Comparison of ENCODE assay signal across 13 cellular contexts in the genomic region with DNA sequence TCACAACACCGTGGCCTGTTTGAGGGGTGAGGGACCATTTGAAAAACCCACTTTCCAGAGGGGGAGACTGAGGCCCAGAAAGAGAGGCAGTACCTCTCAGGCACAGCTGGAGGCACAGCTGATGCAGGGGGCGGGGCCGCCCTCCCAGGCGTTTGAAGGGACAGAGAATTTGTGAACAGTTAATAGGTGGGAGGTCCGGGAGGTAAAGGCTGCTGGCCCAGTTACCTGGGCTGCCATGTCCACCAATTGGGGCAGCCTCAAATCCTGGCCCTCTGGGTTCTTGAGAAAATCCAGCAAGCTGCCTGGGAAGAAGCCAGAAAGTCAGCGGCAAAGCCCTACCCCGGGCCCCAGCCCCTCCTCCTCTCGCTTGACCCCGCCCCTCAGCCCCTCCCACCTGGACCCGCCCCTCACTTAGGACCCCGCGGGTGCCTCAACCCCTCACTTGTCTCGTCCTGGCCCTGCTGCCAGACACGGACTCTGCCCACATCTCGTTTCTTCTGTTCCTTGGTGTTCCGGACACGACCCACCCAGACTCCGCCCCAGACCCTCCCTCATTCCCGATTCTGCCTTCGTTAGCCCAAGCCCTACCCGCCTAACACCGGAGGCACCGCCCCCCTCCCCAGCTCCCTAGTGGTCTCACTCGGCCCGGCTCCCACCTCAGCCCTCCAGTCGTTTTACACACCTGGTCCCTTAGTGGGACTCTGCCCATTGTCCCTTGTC. TPM values are rescaled to one million over a fixed set of nuclear protein-coding genes. Genes with fewer than 3 reads are reported as not detected.
DNase-seq lines count a peak whose midpoint lies in the region; TF ChIP-seq lines count a peak whose summit lies in the region.
"Had no signal": no experiment of that assay in that cellular context is flagged by ENCODE, and none has a peak within 500 bp of the region (broad histone marks: within the 10 kb centered on the region; RNA-seq: fewer than 3 reads in every experiment).

No MANE protein-coding gene starts in this region.

- H3K36me3 ChIP-seq in H7 (replicated peaks; ENCODE audit: control insufficient read depth, insufficient read depth, low read length) (no peaks in the 10 kb centered on the region), brain microvascular endothelial cell (replicated peaks) (no peaks in the 10 kb centered on the region)
- H3K36me3 ChIP-seq: breast epithelium, vagina had no signal

- peak; percentile 97 for DNase-seq in H7
- DNase-seq in ecto neural progenitor cell (ENCODE audit: low spot score) = peak; percentile 73
- DNase-seq in nephron progenitor cell = peak; percentile 65
- no peak for DNase-seq in DMS79 (lab: John Stamatoyannopoulos, UW)
- DNase-seq in SIG-M5 treated with dmso at 0.1 percent for 504 hours (lab: John Stamatoyannopoulos, UW; ENCODE audit: unreplicated experiment) = no peak
- no peak for DNase-seq in brain microvascular endothelial cell
- DNase-seq: C1 segment of cervical spinal cord, erythroblast, MV-4-11, NCI-H2227 treated with DMSO at 0.1 percent for 48 hours had no signal

- H3K27me3 ChIP-seq in H7 (ENCODE audit: control insufficient read depth, insufficient read depth, low read length) = peaks cover 9% of the 10 kb centered on the region; the same call in 1 of the 2 replicates
- H3K27me3 ChIP-seq in brain microvascular endothelial cell (replicated peaks) = peaks cover 3% of the 10 kb centered on the region
- H3K27me3 ChIP-seq: breast epithelium, vagina had no signal

- H3K27ac ChIP-seq in brain microvascular endothelial cell = no peak overlapping the region
- H3K27ac ChIP-seq: breast epithelium, vagina had no signal

- no peaks in the 10 kb centered on the region for H3K36me3 Mint-ChIP-seq in nephron progenitor cell (ENCODE audit: low read depth)

- in situ Hi-C loops in brain microvascular endothelial cell (cut with HindIII; ENCODE audit: low pct_ligation_motif_present, low sequenced_read_pairs) = no loop called here

- peak overlapping the region; percentile 73 for H3K27ac Mint-ChIP-seq in nephron progenitor cell

- H3K4me1 Mint-ChIP-seq in nephron progenitor cell = peaks cover 54% of the 10 kb centered on the region

- TF ChIP-seq CTCF in nephron progenitor cell (IDR thresholded peaks at IDR 0.05) = no peak
- TF ChIP-seq CTCF in brain microvascular endothelial cell (IDR thresholded peaks at IDR 0.05; ENCODE audit: low read depth, low read length, missing control alignments) = no peak

- peaks cover 9% of the 10 kb centered on the region for H3K27me3 Mint-ChIP-seq in nephron progenitor cell (ENCODE audit: low read depth, poor library complexity)

- H3K4me3 Mint-ChIP-seq in nephron progenitor cell = peak overlapping the region; percentile 75

- H3K9me3 Mint-ChIP-seq in nephron progenitor cell = no peaks in the 10 kb centered on the region

- H3K4me3 ChIP-seq in H7 (ENCODE audit: insufficient read depth, low read depth, low read length) (peak overlapping the region; percentile 61), brain microvascular endothelial cell (ENCODE audit: low read depth, low read length) (no peak overlapping the region)
- H3K4me3 ChIP-seq: breast epithelium, vagina had no signal

RNA-seq across cellular contexts. Expression of a gene that starts 10.8 kb away (rescaled TPM):
- total RNA-seq in H7 (2014; rRNA removed; shearing (Covaris generic)) = 8.8 and 11.2 TPM in 2 replicates

RNA-seq across cellular contexts. Expression of a gene that starts 20.2 kb away (rescaled TPM):
- 0.07 and 0.30 TPM in 2 replicates for total RNA-seq in H7 (2014; rRNA removed; shearing (Covaris generic))
- total RNA-seq: RPMI7951 had no signal

RNA-seq across cellular contexts. Expression of a gene that starts 57.2 kb away (rescaled TPM):
- total RNA-seq in H7 (2014; rRNA removed; shearing (Covaris generic)) = 3.3 and 5.8 TPM in 2 replicates

Comparison
In these comparisons a context has a peak if more than half of its experiments do, and no peak if none do; other contexts are left out.
1. DNase-seq: peak in H7 (single experiment), ecto neural progenitor cell (single experiment) and nephron progenitor cell (single experiment); none in DMS79 (single experiment), SIG-M5 treated with dmso at 0.1 percent for 504 hours (single experiment) and brain microvascular endothelial cell (single experiment).